In genomic region chr11:88618716-88619462, GRCh38 we compare ENCODE assay signal across 31 cellular contexts.
"Had no signal": no experiment of that assay in that cellular context is flagged by ENCODE, and none has a peak within 500 bp of the region (broad histone marks: within the 10 kb centered on the region; RNA-seq: fewer than 3 reads in every experiment).

No MANE protein-coding gene starts in this region.

- H3K4me3 Mint-ChIP-seq: activated CD4-positive, alpha-beta memory T cell treated with anti-CD3 and anti-CD28 coated beads for 36 hours; activated CD4-positive, alpha-beta T cell treated with anti-CD3 and anti-CD28 coated beads, Interleukin-2, amount 10 ng/mL, durations not matched to agents 24 days and 14 days; activated naive CD4-positive, alpha-beta T cell treated with anti-CD3 and anti-CD28 coated beads for 36 hours; activated naive CD8-positive, alpha-beta T cell treated with anti-CD3 and anti-CD28 coated beads for 36 hours; activated T-helper 1 cell treated with anti-CD3 and anti-CD28 coated beads, Interleukin-12 subunit alpha, Interleukin-12 subunit beta, Interleukin-2, Interleukin-4 antibody, amounts not matched to agents 30 ng/mL and 10 ng/mL and 1 ng/mL, durations not matched to agents 14 hours and 24 hours and 36 hours; naive thymus-derived CD8-positive, alpha-beta T cell had no signal

- H3K27me3 Mint-ChIP-seq: activated naive CD8-positive, alpha-beta T cell treated with anti-CD3 and anti-CD28 coated beads for 36 hours had no signal

- H3K4me1 Mint-ChIP-seq: activated CD4-positive, alpha-beta T cell treated with anti-CD3 and anti-CD28 coated beads, Interleukin-2, amount 10 ng/mL, durations not matched to agents 24 days and 14 days; activated naive CD8-positive, alpha-beta T cell treated with anti-CD3 and anti-CD28 coated beads for 36 hours; naive thymus-derived CD8-positive, alpha-beta T cell had no signal

- H3K27ac Mint-ChIP-seq: activated CD4-positive, alpha-beta memory T cell treated with anti-CD3 and anti-CD28 coated beads for 36 hours; activated CD4-positive, alpha-beta T cell treated with anti-CD3 and anti-CD28 coated beads, Interleukin-2, amount 10 ng/mL, durations not matched to agents 24 days and 14 days; activated naive CD4-positive, alpha-beta T cell treated with anti-CD3 and anti-CD28 coated beads for 36 hours; activated naive CD8-positive, alpha-beta T cell treated with anti-CD3 and anti-CD28 coated beads for 36 hours; activated T-helper 1 cell treated with anti-CD3 and anti-CD28 coated beads, Interleukin-12 subunit alpha, Interleukin-12 subunit beta, Interleukin-2, Interleukin-4 antibody, amounts not matched to agents 30 ng/mL and 10 ng/mL and 1 ng/mL, durations not matched to agents 14 hours and 24 hours and 36 hours; naive thymus-derived CD8-positive, alpha-beta T cell had no signal

- H3K36me3 Mint-ChIP-seq: activated CD4-positive, alpha-beta memory T cell treated with anti-CD3 and anti-CD28 coated beads for 36 hours; activated naive CD8-positive, alpha-beta T cell treated with anti-CD3 and anti-CD28 coated beads for 36 hours; brain; naive thymus-derived CD8-positive, alpha-beta T cell had no signal

- ATAC-seq: esophagus mucosa; heart right ventricle; left lung; lower lobe of right lung; naive thymus-derived CD8-positive, alpha-beta T cell; right cardiac atrium had no signal

- H3K27me3 ChIP-seq: ascending aorta, cardiac muscle cell, colonic mucosa, dorsolateral prefrontal cortex, heart right ventricle, left lung, spleen, testis, transverse colon had no signal

- H3K4me3 ChIP-seq: ascending aorta, cardiac muscle cell, colonic mucosa, dorsolateral prefrontal cortex, heart right ventricle, left lung, lower lobe of right lung, spleen, testis, transverse colon had no signal

- H3K9me3 Mint-ChIP-seq: activated CD4-positive, alpha-beta memory T cell treated with anti-CD3 and anti-CD28 coated beads for 36 hours; activated CD4-positive, alpha-beta T cell treated with anti-CD3 and anti-CD28 coated beads, Interleukin-2, amount 10 ng/mL, durations not matched to agents 24 days and 14 days; activated naive CD4-positive, alpha-beta T cell treated with anti-CD3 and anti-CD28 coated beads for 36 hours; activated naive CD8-positive, alpha-beta T cell treated with anti-CD3 and anti-CD28 coated beads for 36 hours; activated T-helper 1 cell treated with anti-CD3 and anti-CD28 coated beads, Interleukin-12 subunit alpha, Interleukin-12 subunit beta, Interleukin-2, Interleukin-4 antibody, amounts not matched to agents 30 ng/mL and 10 ng/mL and 1 ng/mL, durations not matched to agents 14 hours and 24 hours and 36 hours; brain; naive thymus-derived CD8-positive, alpha-beta T cell had no signal

- DNase-seq: activated CD4-positive, alpha-beta memory T cell treated with anti-CD3 and anti-CD28 coated beads for 36 hours; activated CD4-positive, alpha-beta T cell treated with anti-CD3 and anti-CD28 coated beads, Interleukin-2, amount 10 ng/mL, durations not matched to agents 24 days and 14 days; activated CD4-positive, CD25-positive, alpha-beta regulatory T cell treated with anti-CD3 and anti-CD28 coated beads, Interleukin-2, amount 50 U/mL, for 72 hours; activated CD8-positive, alpha-beta memory T cell treated with anti-CD3 and anti-CD28 coated beads, Interleukin-2, amount 50 U/mL, for 4 hours; activated effector memory CD4-positive, alpha-beta T cell treated with anti-CD3 and anti-CD28 coated beads, Interleukin-2, amount 50 U/mL, for 16 hours; activated naive CD4-positive, alpha-beta T cell treated with anti-CD3 and anti-CD28 coated beads for 36 hours; activated naive CD8-positive, alpha-beta T cell treated with anti-CD3 and anti-CD28 coated beads for 36 hours; activated T-cell treated with anti-CD3 and anti-CD28 coated beads, Interleukin-2, amount 50 U/mL, for 1 hour; cerebellar nuclear complex; colonic mucosa; dorsolateral prefrontal cortex; effector memory CD4-positive, alpha-beta T cell; foreskin fibroblast; heart right ventricle; kidney glomerular epithelial cell; left lung; lower lobe of right lung; mesenchymal stem cell; naive thymus-derived CD8-positive, alpha-beta T cell; posterior cingulate gyrus; right cardiac atrium; spleen; stimulated activated naive CD4-positive, alpha-beta T cell treated with Interleukin-2 at 50 U/mL for 16 hours; T-helper 9 cell; testis; transverse colon had no signal

- H3K9me3 ChIP-seq: ascending aorta, colonic mucosa, heart right ventricle, left lung, lower lobe of right lung, spleen, testis, transverse colon had no signal

- H3K4me1 ChIP-seq: ascending aorta, colonic mucosa, left lung, lower lobe of right lung, spleen, testis, transverse colon had no signal

- H3K36me3 ChIP-seq: ascending aorta, cardiac muscle cell, colonic mucosa, heart right ventricle, left lung, lower lobe of right lung, spleen, transverse colon had no signal
